1 cellular context compared by ENCODE assay signal in the genomic region with DNA sequence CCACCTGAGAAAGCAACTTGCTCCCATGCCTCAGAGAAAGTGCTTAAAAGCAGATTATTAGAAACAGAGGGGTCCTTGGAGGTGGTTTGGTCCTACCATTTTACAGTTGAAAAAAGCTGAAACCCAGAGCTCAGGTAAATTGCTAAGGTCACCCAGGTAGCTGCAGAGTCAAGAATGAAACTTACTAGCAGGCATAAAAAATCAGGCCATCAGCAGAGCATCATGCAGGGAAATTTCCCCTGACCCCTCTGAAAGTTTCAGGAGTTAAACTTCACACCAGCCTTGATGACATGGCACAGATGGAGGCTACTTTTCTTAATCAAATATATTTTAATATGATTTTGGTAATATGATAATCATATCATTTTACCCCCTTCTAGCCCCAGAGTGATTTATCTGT.
A peak's percentile ranks its signal among the peaks of the same experiment; 100 is the strongest.
TF ChIP-seq lines count a peak whose summit lies in the region.

No MANE protein-coding gene starts in this region.

TF ChIP-seq in GM12878, 131 proteins besides CTCF, POLR2A, EP300 and RAD21:
- peak; percentile 43; the same call in 1 of the 2 replicates for TF ChIP-seq NR2F1 (conservative IDR thresholded peaks at IDR 0.05)
- no peak for TF ChIP-seq PML (IDR thresholded peaks at IDR 0.05; ENCODE audit: low read length)
